Comparison of ENCODE assay signal across 11 cellular contexts in genomic region chr1:66598670-66599069, GRCh38.
A peak's percentile ranks its signal among the peaks of the same experiment; 100 is the strongest.
DNase-seq lines count a peak whose midpoint lies in the region; FAIRE-seq and TF ChIP-seq lines count a peak whose summit lies in the region.
"Had no signal": no experiment of that assay in that cellular context is flagged by ENCODE, and none has a peak within 500 bp of the region (broad histone marks: within the 10 kb centered on the region; RNA-seq: fewer than 3 reads in every experiment).

No MANE protein-coding gene starts in this region.

- no peak for TF ChIP-seq CTCF in foreskin fibroblast (IDR thresholded peaks at IDR 0.05; ENCODE audit: low read depth, low read length)

- no peaks in the 10 kb centered on the region for H3K36me3 ChIP-seq in HAP-1 (replicated peaks)

- no peak overlapping the region for H3K4me3 ChIP-seq in foreskin fibroblast (ENCODE audit: low read depth in 1 of 2, low read length in 2 of 2)
- H3K4me3 ChIP-seq in HAP-1: no peak overlapping the region

- DNase-seq in H54 (ENCODE audit: insufficient read length, low spot score) (peak; percentile 15), SW480 (ENCODE audit: low spot score) (peak; percentile 6), foreskin fibroblast (peak; percentile 74 to 89), stromal cell of bone marrow (ENCODE audit: low read depth) (peak; percentile 49), T-helper 1 cell (no peak), HAP-1 (ENCODE audit: low spot score in 2 of 2) (no peak)
- DNase-seq in stimulated activated CD4-positive, alpha-beta T cell treated with anti-CD3 and anti-CD28 coated beads, Interleukin-4, amount 100 ng/mL, for 24 hours: no peak
- DNase-seq: activated naive CD8-positive, alpha-beta T cell treated with anti-CD3 and anti-CD28 coated beads, Interleukin-2, amount 10 ng/mL, durations not matched to agents 7 days and 5 days; DMS79 treated with DMSO at 0.1 percent for 48 hours; endodermal cell; NCI-H1694 treated with DMSO at 0.1 percent for 48 hours had no signal

- TF ChIP-seq POLR2A in H54 (IDR thresholded peaks at IDR 0.05; ENCODE audit: low read depth, low read length): no peak

- H3K4me1 ChIP-seq in HAP-1: peaks cover 9% of the 10 kb centered on the region

- H3K9me3 ChIP-seq in HAP-1: no peaks in the 10 kb centered on the region

- in situ Hi-C loops in HAP-1 (cut with MboI; ENCODE audit: low sequenced_read_pairs): no loop called here

- H3K27me3 ChIP-seq in HAP-1 (ENCODE audit: low read depth): no peaks in the 10 kb centered on the region

- FAIRE-seq in H54 (lab: Jason Lieb, UNC): peak; percentile 98

Comparison
In these comparisons a context has a peak if more than half of its experiments do, and no peak if none do; other contexts are left out.
1. DNase-seq: peak in H54 (single experiment), SW480 (single experiment), foreskin fibroblast (2 of 2) and stromal cell of bone marrow (single experiment); none in T-helper 1 cell (0 of 5), HAP-1 (0 of 2) and stimulated activated CD4-positive, alpha-beta T cell treated with anti-CD3 and anti-CD28 coated beads, Interleukin-4, amount 100 ng/mL, for 24 hours (single experiment).